ENCODE assay signal across 21 cellular contexts in genomic region chr19:7850429-7850819, GRCh38. TPM values are rescaled to one million over a fixed set of nuclear protein-coding genes. Genes with fewer than 3 reads are reported as not detected.
DNase-seq lines count a peak whose midpoint lies in the region; ATAC-seq and TF ChIP-seq lines count a peak whose summit lies in the region.
"Had no signal": no experiment of that assay in that cellular context is flagged by ENCODE, and none has a peak within 500 bp of the region (broad histone marks: within the 10 kb centered on the region; RNA-seq: fewer than 3 reads in every experiment).

No MANE protein-coding gene starts in this region.

- no peak overlapping the region for H2AFZ ChIP-seq in hepatocyte

- WGBS in hepatocyte (ENCODE audit: low lambda C conversion rate, missing lambda C conversion rate) = 52% methylated on average over 11 of the region's 12 CpGs

- H3K27ac ChIP-seq in caudate nucleus (ENCODE audit: low read depth, low read length) = peak overlapping the region; percentile 99
- peak overlapping the region; percentile 99 for H3K27ac ChIP-seq in layer of hippocampus (ENCODE audit: low read depth, low read length)
- peak overlapping the region; percentile 99 for H3K27ac ChIP-seq in temporal lobe (ENCODE audit: low read depth, low read length)
- H3K27ac ChIP-seq in hepatocyte = no peak overlapping the region

- TF ChIP-seq CTCF in GM13976 (IDR thresholded peaks at IDR 0.05; ENCODE audit: borderline replicate concordance, control extremely low read depth, extremely low read depth, insufficient read depth, missing control alignments) (no peak), hepatocyte (IDR thresholded peaks at IDR 0.05; ENCODE audit: poor library complexity) (no peak)

- H3K9me2 ChIP-seq in hepatocyte (replicated peaks; ENCODE audit: insufficient read depth) = no peaks in the 10 kb centered on the region

- no peaks in the 10 kb centered on the region for H4K20me1 ChIP-seq in hepatocyte (ENCODE audit: insufficient read depth, poor library complexity, severe bottlenecking)

- H3K4me1 ChIP-seq in hepatocyte (ENCODE audit: insufficient read depth) = peaks cover 4% of the 10 kb centered on the region

- H3K4me2 ChIP-seq in hepatocyte = no peak overlapping the region

- no peak for ATAC-seq in HG02970 (IDR thresholded peaks at IDR 0.05; ENCODE audit: low FRiP score, unreplicated experiment)
- ATAC-seq: naive thymus-derived CD4-positive, alpha-beta T cell; stimulated activated naive B cell treated with anti-CD40 and anti-IgM and Interleukin-4, amounts not matched to agents 10 μg/mL and 1 μg/mL and 100 μg/mL, for 72 hours had no signal

- H3K79me2 ChIP-seq in hepatocyte = no peaks in the 10 kb centered on the region

- no peaks in the 10 kb centered on the region for H3K36me3 ChIP-seq in hepatocyte (replicated peaks; ENCODE audit: insufficient read depth, low read depth)

- DNase-seq in activated effector memory CD4-positive, alpha-beta T cell treated with anti-CD3 and anti-CD28 coated beads, Interleukin-2, amount 50 U/mL, for 16 hours = peak; percentile 47
- DNase-seq in activated effector memory CD4-positive, alpha-beta T cell treated with Interleukin-2 at 50 U/mL for 16 hours = no peak
- DNase-seq in caudate nucleus (lab: John Stamatoyannopoulos, UW) (peak in 10 of 61 donors; percentile 10 to 43 (median 18)), GM13976 (ENCODE audit: low spot score) (no peak), hepatocyte (ENCODE audit: low spot score) (no peak)
- DNase-seq: activated B cell treated with CpG ODN at 0.5 μM for 24 hours; activated CD8-positive, alpha-beta memory T cell treated with anti-CD3 and anti-CD28 coated beads for 24 hours; CD4-positive, CD25-positive, alpha-beta regulatory T cell; central memory CD4-positive, alpha-beta T cell; DMS53; naive thymus-derived CD4-positive, alpha-beta T cell; NCI-H1436; NCI-H446; stimulated activated naive B cell treated with anti-CD40 and anti-IgM and Interleukin-4, amounts not matched to agents 10 μg/mL and 1 μg/mL and 100 μg/mL, for 72 hours had no signal

- no peaks in the 10 kb centered on the region for H3K27me3 ChIP-seq in layer of hippocampus (ENCODE audit: control insufficient read depth, insufficient read depth, low read length)
- H3K27me3 ChIP-seq in hepatocyte = no peaks in the 10 kb centered on the region

- no peak overlapping the region for H3K4me3 ChIP-seq in hepatocyte

- no peaks in the 10 kb centered on the region for H3K9me3 ChIP-seq in hepatocyte (ENCODE audit: low read depth)

- in situ Hi-C loops in GM13976 (cut with MboI; ENCODE audit: low sequenced_read_pairs, unreplicated experiment) = no loop called here

RNA-seq across cellular contexts. Expression of gene EVI5L, which starts 20.4 kb away (rescaled TPM):
- 49.4 TPM for total RNA-seq in temporal lobe
- total RNA-seq in hepatocyte = 10.7 and 12.4 TPM in 2 replicates
- polyA plus RNA-seq in hepatocyte = 11.5 and 13.1 TPM in 2 replicates

RNA-seq across cellular contexts. Expression of gene PRR36, which starts 23.8 kb away (rescaled TPM):
- 7.4 TPM for total RNA-seq in temporal lobe
- total RNA-seq in hepatocyte = 0.40 and 1.00 TPM in 2 replicates
- 2.5 and 5.4 TPM in 2 replicates for polyA plus RNA-seq in hepatocyte
- total RNA-seq: activated B cell treated with CpG ODN at 0.5 μM for 24 hours, LHCN-M2, liver had no signal
- polyA plus RNA-seq: fibroblast of lung had no signal

RNA-seq across cellular contexts. Expression of gene LRRC8E, which starts 37.9 kb away (rescaled TPM):
- under 0.01 TPM for total RNA-seq in temporal lobe
- 1.8 and 4.5 TPM in 2 replicates for total RNA-seq in hepatocyte
- polyA plus RNA-seq in hepatocyte = 3.2 and 3.3 TPM in 2 replicates
- total RNA-seq: activated B cell treated with CpG ODN at 0.5 μM for 24 hours; activated T-helper 1 cell treated with anti-CD3 and anti-CD28 coated beads, Interleukin-12 subunit alpha, Interleukin-12 subunit beta, Interleukin-2, Interleukin-4 antibody, amounts not matched to agents 30 ng/mL and 10 ng/mL and 1 ng/mL, durations not matched to agents 14 hours and 24 hours and 36 hours; CD4-positive, CD25-positive, alpha-beta regulatory T cell had no signal
- polyA plus RNA-seq: CD4-positive, CD25-positive, alpha-beta regulatory T cell had no signal

RNA-seq across cellular contexts. Expression of gene MAP2K7, which starts 53.3 kb away (rescaled TPM):
- total RNA-seq in temporal lobe = 7.1 TPM
- total RNA-seq in hepatocyte = 13.6 and 13.8 TPM in 2 replicates
- 11.8 and 12.8 TPM in 2 replicates for polyA plus RNA-seq in hepatocyte
